In the genomic region with DNA sequence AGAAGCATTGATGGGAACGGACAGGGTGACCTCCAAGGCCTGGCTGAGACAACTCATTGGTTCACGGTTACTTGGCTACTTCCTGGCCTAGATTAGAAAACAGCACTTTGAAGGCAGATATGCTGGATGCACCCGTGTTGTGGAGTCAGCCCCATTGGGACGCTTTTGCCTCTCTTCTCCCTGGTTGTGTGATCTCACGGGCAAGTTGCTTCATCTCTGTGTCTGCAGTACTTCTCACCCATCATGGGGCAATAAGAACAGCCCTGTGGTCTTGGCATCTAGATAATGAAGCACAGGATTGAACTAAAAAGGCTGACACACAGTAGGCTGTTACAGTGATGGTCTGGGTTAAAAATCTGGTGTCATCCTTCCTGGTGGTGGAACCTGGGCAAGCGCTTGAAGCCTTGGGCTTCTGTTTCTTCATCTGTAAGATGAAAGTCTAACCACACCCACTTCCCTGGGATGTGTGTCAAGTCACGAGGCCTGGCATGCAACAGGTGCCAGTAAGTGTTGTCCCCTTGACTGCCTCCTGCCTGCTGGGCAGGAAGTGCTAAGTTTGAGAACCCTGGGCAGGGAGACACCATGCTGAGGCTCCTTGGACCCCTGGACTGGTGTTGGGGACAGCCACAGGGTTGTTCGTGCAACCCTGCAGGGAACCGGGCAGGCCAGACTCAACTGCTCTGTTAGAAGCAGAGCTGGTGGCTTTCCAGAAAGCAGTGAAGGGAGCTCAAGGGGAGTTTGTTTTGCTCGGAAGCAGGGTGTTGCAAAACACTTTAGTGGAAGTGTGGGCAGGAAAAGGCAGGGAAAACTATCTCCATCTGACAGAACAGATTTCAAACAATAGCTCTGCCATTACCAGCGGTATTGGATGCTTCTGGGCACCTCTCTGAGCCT, we compare ENCODE assay signal across 10 cellular contexts. TPM values are rescaled to one million over a fixed set of nuclear protein-coding genes. Genes with fewer than 3 reads are reported as not detected.
A peak's percentile ranks its signal among the peaks of the same experiment; 100 is the strongest.
DNase-seq lines count a peak whose midpoint lies in the region; ATAC-seq, FAIRE-seq and TF ChIP-seq lines count a peak whose summit lies in the region.
"Had no signal": no experiment of that assay in that cellular context is flagged by ENCODE, and none has a peak within 500 bp of the region (broad histone marks: within the 10 kb centered on the region; RNA-seq: fewer than 3 reads in every experiment).

No MANE protein-coding gene starts in this region.

- TF ChIP-seq POLR2A in HCT116 (IDR thresholded peaks at IDR 0.05; ENCODE audit: borderline replicate concordance, extremely low read depth, insufficient read depth, insufficient read length) (no peak), breast epithelium (IDR thresholded peaks at IDR 0.05) (no peak)

- POLR2A ChIA-PET in HCT116 (lab: Charles Lee), result no interaction called here
- POLR2A ChIA-PET in OCI-LY7 (lab: Charles Lee), result interaction anchor here (0.6 to 3.7 kb wide), 2 partner anchors 8 to 108 kb away, joined by 5 to 31 read pairs; no protein-coding TSS in a partner anchor

- no peak for TF ChIP-seq RAD21 in HCT116 (IDR thresholded peaks at IDR 0.05; ENCODE audit: low read depth)

- no peaks in the 10 kb centered on the region for H3K27me3 ChIP-seq in HCT116 (ENCODE audit: insufficient read depth, low read length)
- no peaks in the 10 kb centered on the region for H3K27me3 ChIP-seq in breast epithelium
- H3K27me3 ChIP-seq in pancreas, result no peaks in the 10 kb centered on the region

- RAD21 ChIA-PET in HCT116 (lab: Charles Lee; ENCODE audit: low non-redundant PET in 1 of 2, low total read pairs in 2 of 2, uncharacterized antibody in 2 of 2, unreplicated experiment in 2 of 2), result no interaction called here

- H3K27ac ChIP-seq in HCT116 (ENCODE audit: low read depth, low read length) (no peak overlapping the region), OCI-LY7 (ENCODE audit: low read depth, low read length, poor library complexity, severe bottlenecking) (peak overlapping the region; percentile 25), breast epithelium (peak overlapping the region; percentile 45 to 81), pancreas (no peak overlapping the region)

- H3K9me3 ChIP-seq in HCT116 (ENCODE audit: control insufficient read depth in 1 of 2, insufficient read depth in 1 of 2, low read depth in 1 of 2, low read length in 2 of 2) (no peaks in the 10 kb centered on the region), OCI-LY7 (ENCODE audit: low read length) (no peaks in the 10 kb centered on the region), breast epithelium (no peaks in the 10 kb centered on the region), pancreas (no peaks in the 10 kb centered on the region)

- CTCF ChIA-PET in HCT116 (lab: Charles Lee), result interaction anchor here (0.8 to 1.9 kb wide), 4 partner anchors 9 to 234 kb away, joined by 3 to 7 read pairs (median 5); no protein-coding TSS in a partner anchor
- CTCF ChIA-PET in OCI-LY7 (lab: Charles Lee; ENCODE audit: unreplicated experiment), result interaction anchor here (2.2 kb wide), 1 partner anchor 9 kb away, joined by 13 read pairs; no protein-coding TSS in a partner anchor

- H3K4me1 ChIP-seq in HCT116 (ENCODE audit: control insufficient read depth in 1 of 2, insufficient read depth in 2 of 2, low read length in 2 of 2), result peaks cover 44 to 72% of the 10 kb centered on the region in 2 experiments
- peaks cover 65% of the 10 kb centered on the region for H3K4me1 ChIP-seq in OCI-LY7 (ENCODE audit: insufficient read depth, low read length, poor library complexity, severe bottlenecking)
- peaks cover 5 to 9% of the 10 kb centered on the region in 2 donors for H3K4me1 ChIP-seq in breast epithelium
- peaks cover 0 to 3% (median 2%) of the 10 kb centered on the region in 3 donors for H3K4me1 ChIP-seq in pancreas

- DNase-seq in HCT116 (ENCODE audit: low read depth, low spot score) (no peak), OCI-LY7 (ENCODE audit: low spot score) (peak; percentile 85), breast epithelium (ENCODE audit: low spot score in 2 of 2) (peak in 1 of 2 donors; percentile 60), pancreas (peak in 4 of 6 donors; percentile 37 to 58 (median 43)), amygdala (lab: John Stamatoyannopoulos, UW) (no peak), NCI-H2107 treated with DMSO at 0.1 percent for 48 hours (lab: John Stamatoyannopoulos, UW; ENCODE audit: unreplicated experiment) (no peak), NCI-H2196 treated with DMSO at 0.1 percent for 48 hours (lab: John Stamatoyannopoulos, UW; ENCODE audit: unreplicated experiment) (no peak)
- DNase-seq: NCI-H1930 had no signal

- 68 to 71% methylated on average over 11 of the region's 11 CpGs for WGBS in pancreas, 2 donors

- H3K9ac ChIP-seq in HCT116 (ENCODE audit: low read length), result no peak overlapping the region

- intact Hi-C loops in HCT116 (cut with micrococcal nuclease), result no loop called here
- intact Hi-C loops in OCI-LY7 (cut with micrococcal nuclease; ENCODE audit: unreplicated experiment), result no loop called here
- intact Hi-C loops in breast epithelium (cut with DNase I; ENCODE audit: low total_unique reads), result no loop called here
- intact Hi-C loops in pancreas (cut with DNase I), result no loop called here

- H3K79me2 ChIP-seq in HCT116 (ENCODE audit: insufficient read depth, low read length) (no peaks in the 10 kb centered on the region), OCI-LY7 (ENCODE audit: insufficient read depth, low read depth, low read length) (no peaks in the 10 kb centered on the region)

- BruUV-seq in HCT116 (replicated peaks; lab: Mats Ljungman, UMichigan) (no TSS peak), OCI-LY7 (replicated peaks; lab: Mats Ljungman, UMichigan) (no TSS peak)

- no peak overlapping the region for H3K4me3 ChIP-seq in HCT116 (replicated peaks in 1 of 2; ENCODE audit: low read depth in 1 of 2, low read length in 2 of 2)
- H3K4me3 ChIP-seq in OCI-LY7 (ENCODE audit: low read depth, low read length, poor library complexity, severe bottlenecking), result no peak overlapping the region
- no peak overlapping the region for H3K4me3 ChIP-seq in breast epithelium
- H3K4me3 ChIP-seq in pancreas, result no peak overlapping the region

- peak in 2 of 3 experiments; percentile 14 to 16; a peak in 1 of 6 replicates for TF ChIP-seq CTCF in HCT116 (IDR thresholded peaks at IDR 0.05 in 2 of 3, conservative IDR thresholded peaks at IDR 0.05 in 1 of 3; ENCODE audit: borderline replicate concordance in 1 of 3, insufficient read depth in 1 of 3, low read depth in 2 of 3, low read length in 2 of 3)
- 0 out of 2 replicates have a peak, but pooled peaks have one; percentile 12 for TF ChIP-seq CTCF in OCI-LY7 (conservative IDR thresholded peaks at IDR 0.05; ENCODE audit: low read length)
- no peak for TF ChIP-seq CTCF in breast epithelium (IDR thresholded peaks at IDR 0.05)
- TF ChIP-seq CTCF in pancreas (IDR thresholded peaks at IDR 0.05), result no peak

- no peak for FAIRE-seq in pancreas (lab: Jason Lieb, UNC)
- FAIRE-seq: keratinocyte had no signal

- H4K20me1 ChIP-seq in HCT116 (ENCODE audit: insufficient read depth), result no peaks in the 10 kb centered on the region
- H4K20me1 ChIP-seq in OCI-LY7 (ENCODE audit: insufficient read depth, low read length), result no peaks in the 10 kb centered on the region

- H3K4me2 ChIP-seq in HCT116 (ENCODE audit: low read length) (peak overlapping the region; percentile 3; the same call in 1 of the 2 replicates), OCI-LY7 (ENCODE audit: low read length) (peak overlapping the region; percentile 37)

- H3K9me2 ChIP-seq in HCT116 (ENCODE audit: insufficient read depth), result no peaks in the 10 kb centered on the region
- no peaks in the 10 kb centered on the region for H3K9me2 ChIP-seq in OCI-LY7 (ENCODE audit: insufficient read depth, low read length)

- no peak for ATAC-seq in HCT116
- peak in 1 of 4 donors; percentile 10 for ATAC-seq in pancreas
- ATAC-seq in GM19324 (IDR thresholded peaks at IDR 0.05; ENCODE audit: low FRiP score, unreplicated experiment), result no peak

- H2AFZ ChIP-seq in HCT116 (ENCODE audit: low read depth, low read length, poor library complexity, severe bottlenecking) (no peak overlapping the region), OCI-LY7 (ENCODE audit: low read length) (peak overlapping the region; percentile 50; the same call in 1 of the 2 replicates)

- H3K36me3 ChIP-seq in HCT116 (ENCODE audit: control insufficient read depth in 1 of 2, insufficient read depth in 2 of 2, low read length in 2 of 2), result no peaks in the 10 kb centered on the region
- H3K36me3 ChIP-seq in OCI-LY7 (ENCODE audit: insufficient read depth, low read length), result no peaks in the 10 kb centered on the region
- H3K36me3 ChIP-seq in breast epithelium, result no peaks in the 10 kb centered on the region
- H3K36me3 ChIP-seq in pancreas, result no peaks in the 10 kb centered on the region

RNA-seq across cellular contexts. Expression of a gene that starts 6.0 kb away (rescaled TPM):
- total RNA-seq in HCT116 (2021; ENCODE audit: unreplicated experiment) (96.7 TPM), OCI-LY7 (2022) (70.3 and 71.5 TPM in 2 replicates), breast epithelium (10 to 100 TPM; 16.0 to 26.9 (median 22.0) TPM), pancreas (10 to 100 TPM; 16.4 to 25.0 (median 19.9) TPM)
- polyA plus RNA-seq in HCT116 (2012), result 74.4 and 85.1 TPM in 2 replicates
- 13.6 and 27.8 TPM in 2 replicates for total RNA-seq in OCI-LY7 (2014; rRNA removed; shearing (Covaris generic))
- 10 to 100 TPM; 21.9 to 40.9 TPM for polyA plus RNA-seq in pancreas

RNA-seq across cellular contexts. Expression of a gene that starts 25.3 kb away (rescaled TPM):
- total RNA-seq in HCT116 (2021; ENCODE audit: unreplicated experiment) (3.1 TPM), OCI-LY7 (2022) (6.0 and 6.8 TPM in 2 replicates), breast epithelium (10 to 100 TPM in 1 of 3 donors, 1 to 10 TPM in 2; 8.2 to 11.8 (median 8.6) TPM), pancreas (1 to 10 TPM; 3.1 to 8.3 (median 5.3) TPM)
- 2.2 and 2.7 TPM in 2 replicates for polyA plus RNA-seq in HCT116 (2012)
- total RNA-seq in OCI-LY7 (2014; rRNA removed; shearing (Covaris generic)), result 0.41 and 0.85 TPM in 2 replicates
- 1 to 10 TPM; 2.3 TPM for polyA plus RNA-seq in pancreas

Comparison
In these comparisons a context has a peak if more than half of its experiments do, and no peak if none do; other contexts are left out.
1. DNase-seq: peak in OCI-LY7 (single experiment) and pancreas (4 of 6); none in HCT116 (single experiment), amygdala (0 of 56), NCI-H2107 treated with DMSO at 0.1 percent for 48 hours (single experiment) and NCI-H2196 treated with DMSO at 0.1 percent for 48 hours (single experiment).
2. H3K27ac ChIP-seq: peak in OCI-LY7 (single experiment) and breast epithelium (2 of 2); none in HCT116 (single experiment) and pancreas (0 of 4).
3. CTCF ChIP-seq: peak in HCT116 (2 of 3) and OCI-LY7 (single experiment); none in breast epithelium (0 of 3) and pancreas (0 of 4).